Comparison of ENCODE assay signal across 8 cellular contexts in the genomic region with DNA sequence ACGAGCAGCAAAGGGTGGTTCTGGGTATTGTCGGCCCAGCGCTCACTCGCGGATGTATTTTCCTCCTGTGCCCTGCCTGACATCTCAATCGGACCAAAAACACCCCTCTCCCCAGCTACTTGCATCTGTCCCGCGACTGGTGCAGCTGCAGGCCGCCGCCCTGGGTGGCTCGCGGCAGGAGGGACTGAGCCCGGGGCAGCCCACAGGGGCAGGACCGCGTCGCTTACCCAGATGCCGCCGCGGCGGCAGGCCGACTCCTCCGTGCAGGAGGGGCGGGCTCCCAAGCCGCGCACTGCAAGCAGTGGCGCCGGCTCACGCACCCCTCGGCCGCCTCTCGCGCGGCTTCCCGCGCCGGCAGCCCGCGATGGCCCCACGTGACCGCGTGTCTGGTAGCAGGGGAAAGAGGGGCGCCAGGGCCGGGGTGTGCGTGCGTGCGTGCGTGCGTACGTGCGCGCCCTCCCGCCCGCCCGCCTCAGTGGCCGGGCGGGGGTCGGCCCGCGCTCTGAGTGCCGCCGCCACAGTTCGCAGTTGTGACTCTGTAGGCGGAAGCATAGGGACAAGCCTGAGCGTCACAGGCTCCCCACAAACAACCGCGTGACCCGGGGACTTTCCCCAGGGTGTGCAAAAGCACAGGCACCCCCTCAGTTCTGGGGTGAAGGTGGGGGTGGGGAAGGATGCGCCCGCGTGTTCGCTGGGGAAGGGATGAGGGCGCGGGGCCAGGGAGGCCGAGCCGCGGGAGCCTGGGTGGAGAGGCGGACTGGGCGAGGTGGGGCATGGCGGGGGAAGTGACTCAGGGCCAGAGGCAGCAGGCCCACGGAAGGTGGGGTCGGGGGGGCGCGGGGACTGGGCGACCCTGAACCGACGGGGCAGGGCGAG. TPM values are rescaled to one million over a fixed set of nuclear protein-coding genes. Genes with fewer than 3 reads are reported as not detected.
DNase-seq lines count a peak whose midpoint lies in the region; ATAC-seq and TF ChIP-seq lines count a peak whose summit lies in the region.

A gene with protein sequence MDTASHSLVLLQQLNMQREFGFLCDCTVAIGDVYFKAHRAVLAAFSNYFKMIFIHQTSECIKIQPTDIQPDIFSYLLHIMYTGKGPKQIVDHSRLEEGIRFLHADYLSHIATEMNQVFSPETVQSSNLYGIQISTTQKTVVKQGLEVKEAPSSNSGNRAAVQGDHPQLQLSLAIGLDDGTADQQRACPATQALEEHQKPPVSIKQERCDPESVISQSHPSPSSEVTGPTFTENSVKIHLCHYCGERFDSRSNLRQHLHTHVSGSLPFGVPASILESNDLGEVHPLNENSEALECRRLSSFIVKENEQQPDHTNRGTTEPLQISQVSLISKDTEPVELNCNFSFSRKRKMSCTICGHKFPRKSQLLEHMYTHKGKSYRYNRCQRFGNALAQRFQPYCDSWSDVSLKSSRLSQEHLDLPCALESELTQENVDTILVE (minus strand): TSS at position 405 of the 876 bp plus-strand sequence. CDS start 13,305 bp downstream, outside the sequence.

- peak within 1 kb of the TSS; percentile 66 for H3K4me3 ChIP-seq in HAP-1
- H3K4me3 ChIP-seq in MG63: peak within 1 kb of the TSS; percentile 78
- peak within 1 kb of the TSS; percentile 66 for H3K4me3 ChIP-seq in neuron (ENCODE audit: low read length)

- H3K4me1 ChIP-seq in HAP-1 (peaks cover 30% of the 10 kb centered on the region), foreskin keratinocyte (peaks cover 30% of the 10 kb centered on the region), neuron (ENCODE audit: insufficient read depth, low read length) (peaks cover 35% of the 10 kb centered on the region)

- H3K27me3 ChIP-seq in HAP-1 (ENCODE audit: low read depth) (no peaks in the 10 kb centered on the region), MG63 (no peaks in the 10 kb centered on the region), foreskin keratinocyte (no peaks in the 10 kb centered on the region), neuron (ENCODE audit: insufficient read depth, low read length) (no peaks in the 10 kb centered on the region)

- H3K36me3 ChIP-seq in HAP-1 (replicated peaks): peaks cover 3% of the 10 kb centered on the region; the same call in 1 of the 2 replicates
- no peaks in the 10 kb centered on the region; the same call in 1 of the 2 replicates for H3K36me3 ChIP-seq in MG63
- no peaks in the 10 kb centered on the region for H3K36me3 ChIP-seq in neuron (ENCODE audit: insufficient read depth, low read length)

- in situ Hi-C loops in G401 (cut with HindIII; ENCODE audit: low sequenced_read_pairs): no loop called here
- in situ Hi-C loops in HAP-1 (cut with MboI; ENCODE audit: low sequenced_read_pairs): no loop called here

- peak; percentile 89 for DNase-seq in G401 (ENCODE audit: low spot score)
- DNase-seq in HAP-1 (ENCODE audit: low spot score in 2 of 2): peak; percentile 85 to 94
- DNase-seq in MG63: peak; percentile 95
- DNase-seq in SIG-M5 treated with dmso at 0.1 percent for 504 hours (lab: John Stamatoyannopoulos, UW; ENCODE audit: unreplicated experiment): peak; percentile 90
- peak; percentile 94 for DNase-seq in activated gamma-delta T cell treated with Interleukin-2 at 50 U/mL for 16 hours
- DNase-seq in foreskin keratinocyte: peak; percentile 72 to 81
- peak; percentile 87 for DNase-seq in stromal cell of bone marrow (ENCODE audit: low read depth)

- H3K9me3 ChIP-seq in HAP-1: no peaks in the 10 kb centered on the region
- no peaks in the 10 kb centered on the region for H3K9me3 ChIP-seq in MG63
- no peaks in the 10 kb centered on the region for H3K9me3 ChIP-seq in neuron (ENCODE audit: low read length)

- peak; percentile 77 for ATAC-seq in foreskin keratinocyte

- peak within 1 kb of the TSS; percentile 91 for H3K27ac ChIP-seq in foreskin keratinocyte

- peak within 1 kb of the TSS; percentile 72 for H2AFZ ChIP-seq in neuron (ENCODE audit: low read depth, low read length)

- TF ChIP-seq CTCF in foreskin keratinocyte (conservative IDR thresholded peaks at IDR 0.05): no peak

RNA-seq across cellular contexts. Expression of the gene that starts here (rescaled TPM):
- total RNA-seq in G401 (2014; rRNA removed; shearing (Covaris generic)): 1.2 and 3.1 TPM in 2 replicates
- total RNA-seq in MG63 (2014; rRNA removed; shearing (Covaris generic); ENCODE audit: low replicate concordance): 0.57 and 1.6 TPM in 2 replicates
- 7.1 TPM in 2 replicates for total RNA-seq in foreskin keratinocyte
- 2.1 and 3.2 TPM in 2 replicates for polyA plus RNA-seq in foreskin keratinocyte

Comparison
In these comparisons a context has a peak if more than half of its experiments do, and no peak if none do; other contexts are left out.
1. Peak in every context shown above with its lines: DNase-seq, ATAC-seq, H3K4me3 ChIP-seq and H3K27ac ChIP-seq.